ENCODE assay signal across 17 cellular contexts in genomic region chr3:87268646-87269211, GRCh38. TPM values are rescaled to one million over a fixed set of nuclear protein-coding genes. Genes with fewer than 3 reads are reported as not detected.
DNase-seq lines count a peak whose midpoint lies in the region; ATAC-seq and TF ChIP-seq lines count a peak whose summit lies in the region.
"Had no signal": no experiment of that assay in that cellular context is flagged by ENCODE, and none has a peak within 500 bp of the region (broad histone marks: within the 10 kb centered on the region; RNA-seq: fewer than 3 reads in every experiment).

No MANE protein-coding gene starts in this region.

- no peak overlapping the region for H3K4me3 ChIP-seq in Jurkat, Clone E6-1 (ENCODE audit: low read length)
- H3K4me3 ChIP-seq in mesendoderm (ENCODE audit: low read length) = no peak overlapping the region
- H3K4me3 ChIP-seq in spleen = no peak overlapping the region

- no peak overlapping the region for H3K4ac ChIP-seq in mesendoderm (ENCODE audit: low read depth, low read length)

- H3K36me3 ChIP-seq in mesendoderm (ENCODE audit: control insufficient read depth, insufficient read depth, low read length) (no peaks in the 10 kb centered on the region), spleen (no peaks in the 10 kb centered on the region)

- DNase-seq in activated CD4-positive, alpha-beta T cell treated with anti-CD3 and anti-CD28 coated beads for 36 hours = no peak
- no peak for DNase-seq in activated CD4-positive, alpha-beta T cell treated with anti-CD3 and anti-CD28 coated beads for 1 hour
- DNase-seq in Jurkat, Clone E6-1 (ENCODE audit: low read depth, low spot score) = peak; percentile 16
- DNase-seq in UCSD-AML1 (lab: John Stamatoyannopoulos, UW; ENCODE audit: unreplicated experiment) = peak; percentile 3
- DNase-seq in mesendoderm = peak; percentile 14
- no peak for DNase-seq in NCI-H2227 treated with DMSO at 0.1 percent for 48 hours (lab: John Stamatoyannopoulos, UW)
- DNase-seq in spleen = no peak
- DNase-seq in activated effector memory CD4-positive, alpha-beta T cell treated with anti-CD3 and anti-CD28 coated beads, Interleukin-2, amount 50 U/mL, for 16 hours = no peak
- DNase-seq: head of caudate nucleus; NCI-H1436; SHP77 treated with DMSO at 0.1 percent for 48 hours; stimulated activated CD4-positive, alpha-beta T cell treated with anti-CD3 and anti-CD28 coated beads, Interleukin-2, amount 100 ng/mL, for 48 hours had no signal

- H3K27ac ChIP-seq in mesendoderm (ENCODE audit: low read depth, low read length) = no peak overlapping the region
- peak overlapping the region in 2 of 8 donors; percentile 40 to 44 for H3K27ac ChIP-seq in spleen

- H3K9me3 ChIP-seq in spleen = no peaks in the 10 kb centered on the region

- H3K36me3 Mint-ChIP-seq in activated CD4-positive, alpha-beta T cell treated with anti-CD3 and anti-CD28 coated beads for 36 hours (ENCODE audit: low read depth) = no peaks in the 10 kb centered on the region
- H3K36me3 Mint-ChIP-seq: activated naive CD4-positive, alpha-beta T cell treated with anti-CD3 and anti-CD28 coated beads, Interleukin-2, amount 50 U/mL, for 24 hours; type B pancreatic cell had no signal

- ATAC-seq in activated CD4-positive, alpha-beta T cell treated with anti-CD3 and anti-CD28 coated beads for 36 hours = no peak

- no peak overlapping the region for H3K56ac ChIP-seq in mesendoderm (ENCODE audit: low read length)

- H3K23ac ChIP-seq in mesendoderm (ENCODE audit: low read length) = no peak overlapping the region

- no peak overlapping the region for H4K5ac ChIP-seq in mesendoderm (ENCODE audit: low read length)

- H3K27ac Mint-ChIP-seq in activated CD4-positive, alpha-beta T cell treated with anti-CD3 and anti-CD28 coated beads for 36 hours = peak overlapping the region; percentile 51
- H3K27ac Mint-ChIP-seq: activated naive CD4-positive, alpha-beta T cell treated with anti-CD3 and anti-CD28 coated beads, Interleukin-2, amount 50 U/mL, for 24 hours; type B pancreatic cell had no signal

- CTCF ChIA-PET in activated CD4-positive, alpha-beta T cell treated with anti-CD3 and anti-CD28 coated beads for 36 hours (lab: Charles Lee) = interaction anchor here (4.6 kb wide), 1 partner anchor 8 kb away, joined by 28 read pairs; no protein-coding TSS in a partner anchor

- H3K79me1 ChIP-seq in mesendoderm (ENCODE audit: low read length) = no peaks in the 10 kb centered on the region

- peaks cover 2% of the 10 kb centered on the region for H3K27me3 Mint-ChIP-seq in activated CD4-positive, alpha-beta T cell treated with anti-CD3 and anti-CD28 coated beads for 36 hours

- TF ChIP-seq CTCF in spleen (IDR thresholded peaks at IDR 0.05 in 8 of 11, conservative IDR thresholded peaks at IDR 0.05 in 3 of 11) = no peak

- H3K4me3 Mint-ChIP-seq in activated CD4-positive, alpha-beta T cell treated with anti-CD3 and anti-CD28 coated beads for 36 hours = no peak overlapping the region
- H3K4me3 Mint-ChIP-seq: activated naive CD4-positive, alpha-beta T cell treated with anti-CD3 and anti-CD28 coated beads, Interleukin-2, amount 50 U/mL, for 24 hours; central memory CD8-positive, alpha-beta T cell; type B pancreatic cell had no signal

- H2AK5ac ChIP-seq in mesendoderm (ENCODE audit: low read length) = no peak overlapping the region

- no peak overlapping the region for H2BK120ac ChIP-seq in mesendoderm (ENCODE audit: low read depth, low read length)

- no peak overlapping the region for H3K18ac ChIP-seq in mesendoderm (ENCODE audit: low read length)

- H3K4me2 ChIP-seq in mesendoderm (ENCODE audit: low read length) = no peak overlapping the region

- intact Hi-C loops in activated CD4-positive, alpha-beta T cell treated with anti-CD3 and anti-CD28 coated beads for 36 hours (cut with DNase I, micrococcal nuclease) = no loop called here
- intact Hi-C loops in spleen (cut with DNase I; ENCODE audit: low total_unique reads) = no loop called here

- H3K27me3 ChIP-seq in mesendoderm (ENCODE audit: insufficient read depth, low read length, poor library complexity) = no peaks in the 10 kb centered on the region
- no peaks in the 10 kb centered on the region for H3K27me3 ChIP-seq in spleen (replicated peaks in 1 of 7)

- no peaks in the 10 kb centered on the region for H3K9me3 Mint-ChIP-seq in activated CD4-positive, alpha-beta T cell treated with anti-CD3 and anti-CD28 coated beads for 36 hours (ENCODE audit: low read depth)
- H3K9me3 Mint-ChIP-seq: activated naive CD4-positive, alpha-beta T cell treated with anti-CD3 and anti-CD28 coated beads, Interleukin-2, amount 50 U/mL, for 24 hours; central memory CD8-positive, alpha-beta T cell; type B pancreatic cell had no signal

- H2BK15ac ChIP-seq in mesendoderm (replicated peaks; ENCODE audit: low read depth) = no peak overlapping the region

- no peaks in the 10 kb centered on the region for H3K79me2 ChIP-seq in mesendoderm (ENCODE audit: control insufficient read depth, insufficient read depth, low read length)

- no CpG with 5 or more reads among the region's 4 CpGs for WGBS in mesendoderm (ENCODE audit: extremely low coverage, insufficient coverage, low lambda C conversion rate)
- WGBS in spleen, 5 donors = 73 to 91% (median 86%) methylated on average over 4 of the region's 4 CpGs

- H2BK5ac ChIP-seq in mesendoderm (ENCODE audit: low read length) = no peak overlapping the region

- POLR2A ChIA-PET in activated CD4-positive, alpha-beta T cell treated with anti-CD3 and anti-CD28 coated beads for 36 hours (lab: Charles Lee) = no interaction called here

- no peak overlapping the region for H3K9ac ChIP-seq in mesendoderm (ENCODE audit: low read length)

- H3K4me1 ChIP-seq in mesendoderm (ENCODE audit: control insufficient read depth, low read depth, low read length) (no peaks in the 10 kb centered on the region), spleen (peaks cover 0 to 41% (median 16%) of the 10 kb centered on the region in 6 donors)

- no peak for TF ChIP-seq POLR2A in spleen (IDR thresholded peaks at IDR 0.05)

- H3K4me1 Mint-ChIP-seq in activated CD4-positive, alpha-beta T cell treated with anti-CD3 and anti-CD28 coated beads for 36 hours = peaks cover 26% of the 10 kb centered on the region

- no peak overlapping the region for H4K8ac ChIP-seq in mesendoderm (ENCODE audit: low read depth, low read length)

RNA-seq across cellular contexts. Expression of gene POU1F1, which starts 7.7 kb away (rescaled TPM):
- total RNA-seq in activated CD4-positive, alpha-beta T cell treated with anti-CD3 and anti-CD28 coated beads for 36 hours = not detected
- not detected for polyA plus RNA-seq in Jurkat, Clone E6-1 (2012; ENCODE audit: insufficient read depth, insufficient read length)
- not detected for polyA plus RNA-seq in mesendoderm (2013, experiment 1 of 2)
- not detected for polyA plus RNA-seq in mesendoderm (2013, experiment 2 of 2)
- not detected for total RNA-seq in spleen
- polyA plus RNA-seq in spleen = not detected
- total RNA-seq: myocyte, renal cortical epithelial cell had no signal

RNA-seq across cellular contexts. Expression of gene CHMP2B, which starts 41.6 kb away (rescaled TPM):
- 10 to 100 TPM; 25.4 to 29.4 TPM for total RNA-seq in activated CD4-positive, alpha-beta T cell treated with anti-CD3 and anti-CD28 coated beads for 36 hours
- polyA plus RNA-seq in Jurkat, Clone E6-1 (2012; ENCODE audit: insufficient read depth, insufficient read length) = 18.3 TPM
- 59.9 TPM for polyA plus RNA-seq in mesendoderm (2013, experiment 1 of 2)
- 60.9 TPM for polyA plus RNA-seq in mesendoderm (2013, experiment 2 of 2)
- 10 to 100 TPM; 30.1 to 39.2 (median 34.8) TPM for total RNA-seq in spleen
- 10 to 100 TPM; 14.7 to 23.3 (median 18.0) TPM for polyA plus RNA-seq in spleen

Comparison
In these comparisons a context has a peak if more than half of its experiments do, and no peak if none do; other contexts are left out.
1. DNase-seq: peak in Jurkat, Clone E6-1 (single experiment), UCSD-AML1 (single experiment) and mesendoderm (single experiment); none in activated CD4-positive, alpha-beta T cell treated with anti-CD3 and anti-CD28 coated beads for 36 hours (single experiment), activated CD4-positive, alpha-beta T cell treated with anti-CD3 and anti-CD28 coated beads for 1 hour (single experiment), NCI-H2227 treated with DMSO at 0.1 percent for 48 hours (single experiment), spleen (single experiment) and activated effector memory CD4-positive, alpha-beta T cell treated with anti-CD3 and anti-CD28 coated beads, Interleukin-2, amount 50 U/mL, for 16 hours (single experiment).